ENCODE assay signal across 8 cellular contexts in genomic region chr15:99703603-99704443, GRCh38. TPM values are rescaled to one million over a fixed set of nuclear protein-coding genes. Genes with fewer than 3 reads are reported as not detected.
DNase-seq lines count a peak whose midpoint lies in the region; ATAC-seq and TF ChIP-seq lines count a peak whose summit lies in the region.

No MANE protein-coding gene starts in this region.

- H3K4me1 ChIP-seq in SJCRH30 (peaks cover 14% of the 10 kb centered on the region), endodermal cell (ENCODE audit: control insufficient read depth, insufficient read depth, low read length) (peaks cover 4% of the 10 kb centered on the region), mucosa of stomach (ENCODE audit: control insufficient read depth, insufficient read depth, low read length) (peaks cover 17% of the 10 kb centered on the region)

- whole genome bisulfite sequencing in endodermal cell (ENCODE audit: insufficient coverage in 1 of 2, insufficient read length in 1 of 2), 2 experiments: 65 to 74% methylated on average over 4 to 7 of the region's 7 CpGs

- peak; percentile 31 for DNase-seq in DMS 273 treated with DMSO at 0.1 percent for 48 hours (lab: John Stamatoyannopoulos, UW)
- DNase-seq in SJCRH30: peak; percentile 38 to 78
- DNase-seq in endodermal cell: no peak
- DNase-seq in NK-92 (lab: John Stamatoyannopoulos, UW; ENCODE audit: unreplicated experiment): no peak
- DNase-seq in stimulated activated CD8-positive, alpha-beta memory T cell treated with anti-CD3 and anti-CD28 coated beads, Interleukin-4, amount 100 ng/mL, for 48 hours: no peak

- H3K4me1 Mint-ChIP-seq in endodermal cell: peaks cover 14% of the 10 kb centered on the region

- H3K36me3 ChIP-seq in SJCRH30 (no peaks in the 10 kb centered on the region), endodermal cell (ENCODE audit: control insufficient read depth, insufficient read depth, low read length) (peaks cover 5% of the 10 kb centered on the region), mucosa of stomach (ENCODE audit: control insufficient read depth, insufficient read depth, low read length) (no peaks in the 10 kb centered on the region)

- H3K9me3 ChIP-seq in SJCRH30 (replicated peaks) (no peaks in the 10 kb centered on the region), endodermal cell (ENCODE audit: control insufficient read depth, low read length) (no peaks in the 10 kb centered on the region), mucosa of stomach (ENCODE audit: control insufficient read depth, low read length) (no peaks in the 10 kb centered on the region)

- ATAC-seq in GM19324 (IDR thresholded peaks at IDR 0.05; ENCODE audit: low FRiP score, unreplicated experiment) (peak; percentile 6), HG03460 (IDR thresholded peaks at IDR 0.05; ENCODE audit: unreplicated experiment) (peak; percentile 53)

- H3K4me3 ChIP-seq in SJCRH30 (no peak overlapping the region), endodermal cell (ENCODE audit: low read length) (no peak overlapping the region), mucosa of stomach (ENCODE audit: low read length) (no peak overlapping the region)

- no peak overlapping the region for H3K4me3 Mint-ChIP-seq in endodermal cell

- H3K36me3 Mint-ChIP-seq in endodermal cell (ENCODE audit: low read depth): peaks cover 7% of the 10 kb centered on the region

- no peaks in the 10 kb centered on the region for H3K27me3 Mint-ChIP-seq in endodermal cell (ENCODE audit: insufficient read depth)

- no peak overlapping the region for H3K9ac ChIP-seq in endodermal cell (ENCODE audit: extremely low read depth, low read length, poor library complexity, severe bottlenecking)
- H3K9ac ChIP-seq in mucosa of stomach (ENCODE audit: low read length): peak overlapping the region; percentile 12

- H3K9me3 Mint-ChIP-seq in endodermal cell: no peaks in the 10 kb centered on the region

- H3K27me3 ChIP-seq in SJCRH30: no peaks in the 10 kb centered on the region
- H3K27me3 ChIP-seq in endodermal cell (ENCODE audit: control insufficient read depth, insufficient read depth, low read length, poor library complexity, severe bottlenecking): no peaks in the 10 kb centered on the region
- H3K27me3 ChIP-seq in mucosa of stomach (ENCODE audit: control insufficient read depth, insufficient read depth, low read length): no peaks in the 10 kb centered on the region

- peak overlapping the region; percentile 54 for H3K27ac ChIP-seq in SJCRH30
- no peak overlapping the region for H3K27ac ChIP-seq in endodermal cell (ENCODE audit: low read depth, low read length)

- peak; percentile 63 for TF ChIP-seq CTCF in endodermal cell (conservative IDR thresholded peaks at IDR 0.05)

- peak overlapping the region; percentile 33 for H3K27ac Mint-ChIP-seq in endodermal cell

RNA-seq across cellular contexts. Expression of gene LYSMD4, which starts 29.4 kb away (rescaled TPM):
- total RNA-seq in SJCRH30 (2014; rRNA removed; shearing (Covaris generic)): 7.5 and 7.7 TPM in 2 replicates
- total RNA-seq in endodermal cell: 10 to 100 TPM in 1 of 2 donors, 1 to 10 TPM in 1; 8.9 to 12.6 TPM
- polyA plus RNA-seq in endodermal cell (2013, experiment 1 of 2): 11.5 TPM
- polyA plus RNA-seq in endodermal cell (2013, experiment 2 of 2): 11.0 TPM

Comparison
In these comparisons a context has a peak if more than half of its experiments do, and no peak if none do; other contexts are left out.
1. DNase-seq: peak in DMS 273 treated with DMSO at 0.1 percent for 48 hours (single experiment) and SJCRH30 (2 of 2); none in endodermal cell (single experiment), NK-92 (single experiment) and stimulated activated CD8-positive, alpha-beta memory T cell treated with anti-CD3 and anti-CD28 coated beads, Interleukin-4, amount 100 ng/mL, for 48 hours (single experiment).